In genomic region chr7:7566651-7567611, GRCh38 we compare ENCODE assay signal across 8 cellular contexts. TPM values are rescaled to one million over a fixed set of nuclear protein-coding genes. Genes with fewer than 3 reads are reported as not detected.
A peak's percentile ranks its signal among the peaks of the same experiment; 100 is the strongest.
DNase-seq lines count a peak whose midpoint lies in the region; ATAC-seq, FAIRE-seq and TF ChIP-seq lines count a peak whose summit lies in the region.

Gene MIOS (plus strand): TSS chr7:7566884. CDS start chr7:7572476, 5,592 bp downstream.

- 0% methylated on average over 24 of the region's 96 CpGs for WGBS in mammary epithelial cell (ENCODE audit: low coverage, missing lambda C conversion rate)
- WGBS in small intestine, 3 donors: 0 to 1% (median 0%) methylated on average over 59 to 96 of the region's 96 CpGs

- H3K9me3 ChIP-seq in mammary epithelial cell (replicated peaks; ENCODE audit: insufficient read depth, low read length) (no peaks in the 10 kb centered on the region), small intestine (ENCODE audit: control insufficient read depth, low read depth) (no peaks in the 10 kb centered on the region)

- CTCF ChIA-PET in mammary epithelial cell (lab: Charles Lee; ENCODE audit: low non-redundant PET): no interaction called here

- DNase-seq in NOMO-1 (lab: John Stamatoyannopoulos, UW; ENCODE audit: unreplicated experiment in 2 of 2) (peak; percentile 48 to 73), NOMO-1 treated with dmso at 0.1 percent for 144 hours (lab: John Stamatoyannopoulos, UW; ENCODE audit: unreplicated experiment) (no peak), NCI-H2029 treated with DMSO at 0.1 percent for 48 hours (lab: John Stamatoyannopoulos, UW) (peak; percentile 22), mammary epithelial cell (peak; percentile 73), iPS-NIHi11 (ENCODE audit: low spot score) (peak; percentile 96), small intestine (peak; percentile 90)

- no TSS peak for BruUV-seq in mammary epithelial cell (replicated peaks; lab: Mats Ljungman, UMichigan)

- in situ Hi-C loops in mammary epithelial cell (cut with MboI; ENCODE audit: low sequenced_read_pairs in 2 of 2): no loop called here

- FAIRE-seq in small intestine (lab: Jason Lieb, UNC): no peak

- peak within 1 kb of the TSS; percentile 69 for H3K27ac ChIP-seq in mammary epithelial cell (ENCODE audit: insufficient read depth, low read depth, low read length)
- H3K27ac ChIP-seq in small intestine (ENCODE audit: low read depth in 1 of 2, low read length in 1 of 2): peak within 1 kb of the TSS; percentile 96

- peak; percentile 58 for ATAC-seq in HG02870 (IDR thresholded peaks at IDR 0.05; ENCODE audit: unreplicated experiment)

- H3K4me3 ChIP-seq in WI38 (ENCODE audit: low read depth, low read length) (peak within 1 kb of the TSS; percentile 83), mammary epithelial cell (replicated peaks in 1 of 3; ENCODE audit: insufficient read depth in 1 of 3, low read depth in 2 of 3, low read length in 3 of 3) (peak within 1 kb of the TSS; percentile 54 to 85 (median 70)), small intestine (ENCODE audit: low read depth in 1 of 2, low read length in 2 of 2) (peak within 1 kb of the TSS; percentile 94 to 97)

- H3K79me2 ChIP-seq in mammary epithelial cell (ENCODE audit: insufficient read depth, low read length): peaks cover 46% of the 10 kb centered on the region

- intact Hi-C loops in mammary epithelial cell (cut with micrococcal nuclease): loop anchor here (2.0 to 10.0 kb wide), 3 partner anchors 74 to 728 kb away; partner anchors contain the start of gene UMAD1

- peaks cover 3% of the 10 kb centered on the region for H3K36me3 ChIP-seq in mammary epithelial cell (ENCODE audit: insufficient read depth, low read length)
- no peaks in the 10 kb centered on the region for H3K36me3 ChIP-seq in small intestine (ENCODE audit: control insufficient read depth in 2 of 2, insufficient read depth in 2 of 2, low read length in 2 of 2)

- peak within 1 kb of the TSS; percentile 75 for H3K4me2 ChIP-seq in mammary epithelial cell (ENCODE audit: insufficient read depth, low read depth, low read length)

- dilution Hi-C loops in mammary epithelial cell (cut with HindIII; ENCODE audit: low sequenced_read_pairs): no loop called here

- H3K4me1 ChIP-seq in mammary epithelial cell (ENCODE audit: insufficient read depth, low read length) (peaks cover 39% of the 10 kb centered on the region), small intestine (ENCODE audit: control insufficient read depth in 2 of 2, insufficient read depth in 1 of 2, low read depth in 1 of 2, low read length in 1 of 2) (peaks cover 3 to 12% of the 10 kb centered on the region in 2 donors)

- H3K27me3 ChIP-seq in mammary epithelial cell (ENCODE audit: insufficient read depth, low read length): no peaks in the 10 kb centered on the region
- no peaks in the 10 kb centered on the region for H3K27me3 ChIP-seq in small intestine (ENCODE audit: control insufficient read depth in 2 of 2, insufficient read depth in 2 of 2, low read length in 2 of 2)

- no peaks in the 10 kb centered on the region for H4K20me1 ChIP-seq in mammary epithelial cell (ENCODE audit: insufficient read depth, low read length)

- peak within 1 kb of the TSS; percentile 90 for H2AFZ ChIP-seq in mammary epithelial cell (ENCODE audit: low read depth, low read length)

- TF ChIP-seq CTCF in WI38 (IDR thresholded peaks at IDR 0.05; ENCODE audit: low read depth, low read length) (no peak), mammary epithelial cell (conservative IDR thresholded peaks at IDR 0.05 in 1 of 2, IDR thresholded peaks at IDR 0.05 in 1 of 2; ENCODE audit: extremely low read depth in 1 of 2, insufficient read depth in 1 of 2, low read depth in 1 of 2, low read length in 2 of 2) (no peak)

- H3K9ac ChIP-seq in mammary epithelial cell (ENCODE audit: insufficient read depth, low read length): peak within 1 kb of the TSS; percentile 81

RNA-seq across cellular contexts. Expression of gene MIOS, which starts in this region (rescaled TPM):
- 10 to 100 TPM; 27.5 to 36.8 TPM for total RNA-seq in mammary epithelial cell
- polyA plus RNA-seq in mammary epithelial cell (12.4 TPM), small intestine (10 to 100 TPM; 10.5 to 12.7 (median 11.9) TPM)
- polyA minus RNA-seq in mammary epithelial cell: 8.6 TPM
